Comparison of ENCODE assay signal across 1 cellular context in genomic region chr11:96943970-96944369, GRCh38.
TF ChIP-seq lines count a peak whose summit lies in the region.

No MANE protein-coding gene starts in this region.

TF ChIP-seq in SK-N-SH treated with all-trans-retinoic acid at 6 μM for 48 hours, 23 proteins besides CTCF, POLR2A, EP300 and RAD21 (continued from another document):
- TF ChIP-seq TCF4 (CRISPR knock-in tag; IDR thresholded peaks at IDR 0.05; ENCODE audit: borderline replicate concordance) = no peak
- no peak for TF ChIP-seq ZNF565 (CRISPR knock-in tag; conservative IDR thresholded peaks at IDR 0.05; ENCODE audit: low read depth)
TF ChIP-seq in SK-N-SH treated with all-trans-retinoic acid at 6 μM for 48 hours: peak in this region for 0.
